Comparison of ENCODE assay signal across 34 cellular contexts in the genomic region with DNA sequence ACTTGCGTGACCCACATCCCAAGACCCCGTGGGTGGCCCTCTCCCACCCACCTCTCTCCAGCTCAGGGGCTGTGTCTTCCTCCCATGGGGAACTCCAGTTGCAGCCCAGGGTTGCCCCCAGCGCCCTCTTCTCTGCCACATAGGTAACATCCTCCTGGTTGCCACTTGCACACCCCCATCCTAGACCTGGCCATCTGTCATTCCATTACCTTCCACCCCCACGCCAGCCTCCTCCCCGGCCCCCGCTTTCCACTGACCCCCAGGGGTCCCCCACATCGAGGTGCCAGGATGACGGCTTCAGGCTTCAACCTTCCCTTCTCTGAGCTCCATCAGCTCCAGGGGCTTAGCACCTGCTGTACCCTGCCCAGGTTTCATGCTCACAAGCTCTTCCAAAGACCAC. TPM values are rescaled to one million over a fixed set of nuclear protein-coding genes. Genes with fewer than 3 reads are reported as not detected.
"Had no signal": no experiment of that assay in that cellular context is flagged by ENCODE, and none has a peak within 500 bp of the region (broad histone marks: within the 10 kb centered on the region; RNA-seq: fewer than 3 reads in every experiment).

No MANE protein-coding gene starts in this region.

- H3K27ac Mint-ChIP-seq: activated CD4-positive, alpha-beta T cell treated with anti-CD3 and anti-CD28 coated beads, Interleukin-2, amount 10 ng/mL, durations not matched to agents 24 days and 14 days; activated CD8-positive, alpha-beta T cell treated with anti-CD3 and anti-CD28 coated beads for 36 hours; activated naive CD4-positive, alpha-beta T cell treated with anti-CD3 and anti-CD28 coated beads, Interleukin-2, amount 50 U/mL, for 24 hours; activated T-cell treated with anti-CD3 and anti-CD28 coated beads, Interleukin-2, amount 50 U/mL, for 72 hours; activated T-helper 2 cell treated with anti-CD3 and anti-CD28 coated beads, Interferon-gamma antibody, Interleukin-2, Interleukin-4, amounts not matched to agents 10 μg/mL and 5 μg/mL and 100 μg/mL, durations not matched to agents 14 hours and 24 hours and 36 hours; brain; T-cell had no signal

- H3K27me3 Mint-ChIP-seq: activated CD4-positive, alpha-beta T cell treated with anti-CD3 and anti-CD28 coated beads, Interleukin-2, amount 10 ng/mL, durations not matched to agents 24 days and 14 days; activated CD8-positive, alpha-beta T cell treated with anti-CD3 and anti-CD28 coated beads for 36 hours; activated naive CD4-positive, alpha-beta T cell treated with anti-CD3 and anti-CD28 coated beads, Interleukin-2, amount 50 U/mL, for 24 hours; brain; T-cell had no signal

- H3K9me3 Mint-ChIP-seq: activated CD4-positive, alpha-beta T cell treated with anti-CD3 and anti-CD28 coated beads, Interleukin-2, amount 10 ng/mL, durations not matched to agents 24 days and 14 days; activated naive CD4-positive, alpha-beta T cell treated with anti-CD3 and anti-CD28 coated beads, Interleukin-2, amount 50 U/mL, for 24 hours; T-cell had no signal

- H3K4me1 Mint-ChIP-seq: activated CD4-positive, alpha-beta T cell treated with anti-CD3 and anti-CD28 coated beads, Interleukin-2, amount 10 ng/mL, durations not matched to agents 24 days and 14 days; activated naive CD4-positive, alpha-beta T cell treated with anti-CD3 and anti-CD28 coated beads, Interleukin-2, amount 50 U/mL, for 24 hours; brain; T-cell had no signal

- ATAC-seq: activated CD8-positive, alpha-beta T cell treated with anti-CD3 and anti-CD28 coated beads for 36 hours; activated T-cell treated with anti-CD3 and anti-CD28 coated beads, Interleukin-2, amount 50 U/mL, for 72 hours; Panc1; T-cell had no signal

- H3K4me3 Mint-ChIP-seq: activated CD4-positive, alpha-beta T cell treated with anti-CD3 and anti-CD28 coated beads, Interleukin-2, amount 10 ng/mL, durations not matched to agents 24 days and 14 days; activated CD8-positive, alpha-beta T cell treated with anti-CD3 and anti-CD28 coated beads for 36 hours; activated naive CD4-positive, alpha-beta T cell treated with anti-CD3 and anti-CD28 coated beads, Interleukin-2, amount 50 U/mL, for 24 hours; activated T-cell treated with anti-CD3 and anti-CD28 coated beads, Interleukin-2, amount 50 U/mL, for 72 hours; brain; T-cell had no signal

- H3K36me3 Mint-ChIP-seq: activated naive CD4-positive, alpha-beta T cell treated with anti-CD3 and anti-CD28 coated beads, Interleukin-2, amount 50 U/mL, for 24 hours; T-cell had no signal

- DNase-seq: activated CD4-positive, alpha-beta T cell treated with anti-CD3 and anti-CD28 coated beads for 1 hour; activated CD4-positive, alpha-beta T cell treated with anti-CD3 and anti-CD28 coated beads, Interleukin-2, amount 10 ng/mL, durations not matched to agents 24 days and 14 days; activated CD4-positive, alpha-beta T cell treated with anti-CD3 and anti-CD28 coated beads, Interleukin-2, amount 50 U/mL, for 4 hours; activated CD4-positive, CD25-positive, alpha-beta regulatory T cell; activated gamma-delta T cell; activated T-cell treated with anti-CD3 and anti-CD28 coated beads, Interleukin-2, amount 50 U/mL, for 1 hour; activated T-cell treated with anti-CD3 and anti-CD28 coated beads, Interleukin-2, amount 50 U/mL, for 72 hours; anterior cingulate cortex; Kasumi-1; KG1; MG63; NCI-H1048; NCI-H1105 treated with DMSO at 0.1 percent for 48 hours; NCI-H1436; NCI-H1694; NCI-H1930; NCI-H2081 treated with DMSO at 0.1 percent for 48 hours; NCI-H345; NCI-H524 treated with DMSO at 0.1 percent for 48 hours; SHP77 treated with DMSO at 0.1 percent for 48 hours; SK-N-SH; T-cell; T-helper 2 cell; T1000; WERI-Rb-1 had no signal

RNA-seq across cellular contexts. Expression of a gene that starts 28.1 kb away (rescaled TPM):
- total RNA-seq: activated CD8-positive, alpha-beta memory T cell treated with anti-CD3 and anti-CD28 coated beads for 36 hours; activated CD8-positive, alpha-beta T cell treated with anti-CD3 and anti-CD28 coated beads for 36 hours; bronchial epithelial cell; RPMI7951; SJSA1 had no signal

RNA-seq across cellular contexts. Expression of a gene that starts 39.9 kb away (rescaled TPM):
- total RNA-seq: activated CD8-positive, alpha-beta memory T cell treated with anti-CD3 and anti-CD28 coated beads for 36 hours; activated CD8-positive, alpha-beta T cell treated with anti-CD3 and anti-CD28 coated beads for 36 hours; bronchial epithelial cell; SJSA1 had no signal
